Comparison of ENCODE assay signal across 1 cellular context in the genomic region with DNA sequence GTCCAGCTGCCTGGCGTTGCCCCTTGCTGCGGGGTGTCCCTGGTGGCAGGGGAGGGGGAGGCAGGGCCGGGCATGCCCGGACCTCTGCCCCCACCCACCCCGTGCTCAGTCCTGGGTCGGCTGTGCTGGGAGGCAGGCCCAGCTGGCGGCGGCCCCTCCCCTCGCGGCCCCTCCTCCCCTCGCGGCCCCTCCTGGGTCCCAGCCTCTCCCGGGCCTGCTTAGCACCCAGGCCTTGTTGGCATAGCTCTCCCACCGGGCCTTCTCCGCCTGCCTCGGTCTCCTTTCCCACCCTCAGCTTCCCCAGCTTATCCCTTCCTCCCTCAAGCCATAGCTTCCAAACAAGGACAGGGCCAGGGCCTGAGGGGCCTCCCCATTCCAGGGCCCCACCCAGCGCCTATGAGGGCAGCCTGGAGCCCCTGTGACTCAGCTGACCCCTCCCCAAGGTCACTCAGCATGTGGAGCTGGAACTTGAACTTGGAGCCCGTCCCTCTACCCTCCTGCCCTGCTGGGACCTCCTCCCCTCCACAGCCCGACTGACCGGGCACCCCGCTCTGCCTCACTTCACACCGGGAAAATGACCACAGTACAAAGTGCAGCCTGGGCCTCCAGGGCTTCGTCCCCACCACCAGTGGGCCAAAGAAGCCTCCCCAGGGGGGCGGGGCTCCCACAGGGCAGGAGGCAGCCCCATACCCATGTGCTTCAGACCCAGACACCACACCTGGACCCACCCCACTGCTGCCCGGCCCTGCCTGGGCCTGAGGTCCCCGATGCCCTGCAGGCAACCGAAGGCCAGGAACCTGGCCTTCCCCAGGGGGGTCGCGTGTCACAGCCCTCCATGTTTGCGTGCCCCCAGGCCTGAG.
A peak's percentile ranks its signal among the peaks of the same experiment; 100 is the strongest.
TF ChIP-seq lines count a peak whose summit lies in the region.

No MANE protein-coding gene starts in this region.

TF ChIP-seq in K562, 482 proteins besides CTCF, POLR2A, EP300 and RAD21:
- TF ChIP-seq ZBTB1 (CRISPR knock-in tag; IDR thresholded peaks at IDR 0.05; ENCODE audit: borderline replicate concordance, low read depth) (0 out of 2 replicates have a peak, but pooled peaks have one; percentile 19), ZC3H11A (IDR thresholded peaks at IDR 0.05; ENCODE audit: low read depth, low read length) (no peak), ASH1L (IDR thresholded peaks at IDR 0.05; ENCODE audit: borderline replicate concordance, low read depth, partially characterized antibody) (no peak)
- TF ChIP-seq, protein P1, sequence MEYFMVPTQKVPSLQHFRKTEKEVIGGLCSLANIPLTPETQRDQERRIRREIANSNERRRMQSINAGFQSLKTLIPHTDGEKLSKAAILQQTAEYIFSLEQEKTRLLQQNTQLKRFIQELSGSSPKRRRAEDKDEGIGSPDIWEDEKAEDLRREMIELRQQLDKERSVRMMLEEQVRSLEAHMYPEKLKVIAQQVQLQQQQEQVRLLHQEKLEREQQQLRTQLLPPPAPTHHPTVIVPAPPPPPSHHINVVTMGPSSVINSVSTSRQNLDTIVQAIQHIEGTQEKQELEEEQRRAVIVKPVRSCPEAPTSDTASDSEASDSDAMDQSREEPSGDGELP (CRISPR knock-in tag; IDR thresholded peaks at IDR 0.05; ENCODE audit: borderline replicate concordance), result 0 out of 2 replicates have a peak, but pooled peaks have one; percentile 35
